ENCODE assay signal across 11 cellular contexts in the genomic region with DNA sequence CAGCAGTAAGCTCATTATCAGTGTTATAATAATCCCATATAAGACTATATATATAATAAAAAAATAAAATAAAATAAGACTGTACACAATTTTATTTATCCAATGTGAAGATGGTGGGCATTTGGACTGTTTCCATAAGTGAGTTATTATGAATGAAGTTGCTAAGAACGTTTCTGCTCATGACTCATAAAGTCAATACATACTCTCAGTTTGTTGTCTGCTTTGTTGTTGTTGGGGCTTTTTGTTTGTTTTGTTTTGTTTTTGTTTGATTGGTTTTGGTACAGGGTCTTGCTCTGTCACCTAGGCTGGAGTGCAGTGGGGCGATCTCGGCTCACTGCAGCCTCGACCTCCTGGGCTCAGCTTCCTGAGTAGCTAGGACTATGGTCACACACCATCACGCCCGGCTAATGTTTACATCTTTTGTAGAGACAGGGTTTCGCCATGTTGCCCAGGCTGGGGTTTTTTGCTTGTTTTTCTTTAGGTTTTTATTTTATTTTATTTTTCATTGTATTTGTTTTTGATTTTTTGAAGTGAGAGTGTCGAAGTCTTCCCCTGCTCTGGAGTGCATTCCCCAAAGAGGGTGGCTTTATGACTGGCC. TPM values are rescaled to one million over a fixed set of nuclear protein-coding genes. Genes with fewer than 3 reads are reported as not detected.
DNase-seq lines count a peak whose midpoint lies in the region; ATAC-seq, FAIRE-seq and TF ChIP-seq lines count a peak whose summit lies in the region.
"Had no signal": no experiment of that assay in that cellular context is flagged by ENCODE, and none has a peak within 500 bp of the region (broad histone marks: within the 10 kb centered on the region; RNA-seq: fewer than 3 reads in every experiment).

No MANE protein-coding gene starts in this region.

- TF ChIP-seq POLR2A in esophagus muscularis mucosa (IDR thresholded peaks at IDR 0.05; ENCODE audit: low read depth) = no peak

- no peaks in the 10 kb centered on the region for H3K36me3 ChIP-seq in esophagus muscularis mucosa
- H3K36me3 ChIP-seq: ovary, thyroid gland had no signal

- peak overlapping the region; percentile 52 for H3K4me3 ChIP-seq in GM12864 (ENCODE audit: low read depth, low read length)
- H3K4me3 ChIP-seq in esophagus muscularis mucosa = peak overlapping the region in 1 of 4 donors; percentile 84
- peak overlapping the region; percentile 93 for H3K4me3 ChIP-seq in skeletal muscle cell (ENCODE audit: low read depth, low read length)
- H3K4me3 ChIP-seq: thyroid gland had no signal

- 60% methylated on average over 8 of the region's 8 CpGs for WGBS in esophagus muscularis mucosa

- TF ChIP-seq EP300 in esophagus muscularis mucosa (IDR thresholded peaks at IDR 0.05) = no peak

- peak overlapping the region; percentile 87 to 95 (median 92) for H3K27ac ChIP-seq in esophagus muscularis mucosa (replicated peaks in 1 of 4)

- DNase-seq in GM12864 (ENCODE audit: low read depth) = no peak
- peak; percentile 45 for DNase-seq in RCC 7860 (ENCODE audit: low spot score)
- no peak for DNase-seq in esophagus muscularis mucosa (ENCODE audit: extremely low spot score)
- no peak for DNase-seq in skeletal muscle cell (ENCODE audit: low read depth)
- DNase-seq in HK-2 (ENCODE audit: unreplicated experiment) = no peak

- no peaks in the 10 kb centered on the region for H3K9me3 ChIP-seq in esophagus muscularis mucosa
- H3K9me3 ChIP-seq: ovary, thyroid gland had no signal

- ATAC-seq in HG02840 (IDR thresholded peaks at IDR 0.05; ENCODE audit: low FRiP score, unreplicated experiment) (no peak), HG03159 (IDR thresholded peaks at IDR 0.05; ENCODE audit: unreplicated experiment) (no peak), GM21528 (IDR thresholded peaks at IDR 0.05; ENCODE audit: low FRiP score, unreplicated experiment) (no peak)

- no peak for TF ChIP-seq CTCF in GM12864 (IDR thresholded peaks at IDR 0.05; ENCODE audit: low read depth, low read length, missing control alignments)
- TF ChIP-seq CTCF in esophagus muscularis mucosa (IDR thresholded peaks at IDR 0.05) = no peak

- peaks cover 8 to 62% (median 44%) of the 10 kb centered on the region in 4 donors for H3K4me1 ChIP-seq in esophagus muscularis mucosa

- intact Hi-C loops in esophagus muscularis mucosa (cut with DNase I) = no loop called here

- no peak for FAIRE-seq in RCC 7860 (lab: Jason Lieb, UNC)
- FAIRE-seq: colon had no signal

- H3K27me3 ChIP-seq in esophagus muscularis mucosa = no peaks in the 10 kb centered on the region
- H3K27me3 ChIP-seq: ovary, thyroid gland had no signal

RNA-seq across cellular contexts. Expression of gene TRIM7, which starts 18.0 kb away (rescaled TPM):
- total RNA-seq in esophagus muscularis mucosa = 1 to 10 TPM; 2.1 to 5.8 (median 3.4) TPM

RNA-seq across cellular contexts. Expression of gene TRIM41, which starts 36.1 kb away (rescaled TPM):
- 10 to 100 TPM in 3 of 4 donors, 1 to 10 TPM in 1; 9.8 to 22.4 (median 18.2) TPM for total RNA-seq in esophagus muscularis mucosa

RNA-seq across cellular contexts. Expression of gene OR2V2, which starts 39.6 kb away (rescaled TPM):
- total RNA-seq in esophagus muscularis mucosa = not detected
- total RNA-seq: thyroid gland had no signal

RNA-seq across cellular contexts. Expression of gene OR2V1, which starts 56.0 kb away (rescaled TPM):
- not detected for total RNA-seq in esophagus muscularis mucosa
- total RNA-seq: ovary, thyroid gland had no signal

RNA-seq across cellular contexts. Expression of gene RACK1, which starts 56.7 kb away (rescaled TPM):
- 1,000 to 10,000 TPM; 1,252 to 1,898 (median 1,625) TPM for total RNA-seq in esophagus muscularis mucosa
